Comparison of ENCODE assay signal across 25 cellular contexts in the genomic region with DNA sequence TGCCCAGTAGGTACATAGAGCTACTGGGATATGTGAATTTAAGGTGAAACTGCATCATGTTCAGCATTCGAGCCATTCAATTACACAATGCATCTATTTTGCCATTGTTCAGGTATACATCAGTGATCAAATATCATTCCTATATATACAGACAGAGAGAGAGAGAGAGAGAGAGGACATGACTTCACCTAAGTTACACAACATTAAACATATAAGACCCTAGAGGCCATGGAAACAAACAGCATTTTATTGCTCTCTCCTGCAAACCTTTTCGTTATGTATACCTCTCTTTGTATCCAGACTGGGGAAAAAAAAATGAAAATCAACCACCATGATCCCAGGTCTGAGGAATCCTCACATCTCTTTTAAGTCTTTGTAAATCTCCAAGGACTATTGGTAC.
"Had no signal": no experiment of that assay in that cellular context is flagged by ENCODE, and none has a peak within 500 bp of the region (broad histone marks: within the 10 kb centered on the region; RNA-seq: fewer than 3 reads in every experiment).

No MANE protein-coding gene starts in this region.

- FAIRE-seq: keratinocyte, urothelium cell line had no signal

- H3K36me3 ChIP-seq: left lung, ovary, right atrium auricular region, suprapubic skin, thoracic aorta, tibial artery, upper lobe of right lung had no signal

- DNase-seq: hippocampal formation; kidney glomerular epithelial cell; left cardiac atrium; left lung; mesendoderm; naive B cell; natural killer cell; ovary; stimulated activated CD4-positive, alpha-beta T cell treated with anti-CD3 and anti-CD28 coated beads, Interleukin-12 subunit alpha, Interleukin-12 subunit beta, amount 100 ng/mL, for 4 hours; stimulated activated CD4-positive, alpha-beta T cell treated with anti-CD3 and anti-CD28 coated beads, Interleukin-15, amount 100 ng/mL, for 24 hours; stimulated activated CD4-positive, alpha-beta T cell treated with anti-CD3 and anti-CD28 coated beads, Interleukin-2, amount 100 ng/mL, for 24 hours; stimulated activated CD4-positive, alpha-beta T cell treated with anti-CD3 and anti-CD28 coated beads, Interleukin-4, amount 100 ng/mL, for 1 hour; stimulated activated naive CD4-positive, alpha-beta T cell; tibial artery; trophoblast cell; upper lobe of right lung had no signal

- H3K27ac ChIP-seq: left lung, ovary, right atrium auricular region, skin epidermis, suprapubic skin, thoracic aorta, tibial artery, upper lobe of right lung had no signal

- H3K27me3 ChIP-seq: left lung, ovary, right atrium auricular region, suprapubic skin, tibial artery, upper lobe of right lung had no signal

- ATAC-seq: left cardiac atrium; left lung; natural killer cell; sciatic nerve; stimulated activated effector memory CD8-positive, alpha-beta T cell treated with anti-CD3 and anti-CD28 coated beads, Interleukin-12 subunit alpha, Interleukin-12 subunit beta, amount 100 ng/mL, for 72 hours; upper lobe of right lung had no signal

- H3K4me3 ChIP-seq: left lung, lung, ovary, right atrium auricular region, skin epidermis, suprapubic skin, thoracic aorta, tibial artery, upper lobe of right lung had no signal

- H3K4me1 ChIP-seq: left lung, right atrium auricular region, suprapubic skin, tibial artery, upper lobe of right lung had no signal

- H3K9me3 ChIP-seq: left lung, ovary, right atrium auricular region, suprapubic skin, thoracic aorta, tibial artery, upper lobe of right lung had no signal
